ENCODE assay signal across 21 cellular contexts in the genomic region with DNA sequence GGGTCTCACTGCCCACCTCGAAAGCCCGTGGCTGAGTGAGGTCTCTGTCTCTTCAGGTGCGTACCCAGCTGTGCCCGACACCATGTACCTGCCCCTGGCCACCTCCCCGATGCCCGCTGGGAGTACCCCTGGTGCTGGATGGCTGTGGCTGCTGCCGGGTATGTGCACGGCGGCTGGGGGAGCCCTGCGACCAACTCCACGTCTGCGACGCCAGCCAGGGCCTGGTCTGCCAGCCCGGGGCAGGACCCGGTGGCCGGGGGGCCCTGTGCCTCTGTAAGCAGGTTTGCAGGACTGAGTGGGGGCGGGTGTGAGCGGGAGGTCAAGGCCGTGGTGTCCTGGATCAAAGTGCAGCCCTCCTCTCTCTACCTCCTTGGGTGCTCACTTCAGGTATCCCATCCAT. TPM values are rescaled to one million over a fixed set of nuclear protein-coding genes. Genes with fewer than 3 reads are reported as not detected.
DNase-seq lines count a peak whose midpoint lies in the region; ATAC-seq and TF ChIP-seq lines count a peak whose summit lies in the region.
"Had no signal": no experiment of that assay in that cellular context is flagged by ENCODE, and none has a peak within 500 bp of the region (broad histone marks: within the 10 kb centered on the region; RNA-seq: fewer than 3 reads in every experiment).

No MANE protein-coding gene starts in this region.

- CTCF ChIA-PET in SK-N-SH (lab: Yijun Ruan, JAX) = interaction anchor here (1.5 to 10.6 kb wide), 3 partner anchors 10 to 35 kb away, joined by 5 to 79 read pairs (median 10); no protein-coding TSS in a partner anchor

- H4K20me1 ChIP-seq in SK-N-SH (ENCODE audit: insufficient read depth) (no peaks in the 10 kb centered on the region), osteoblast (ENCODE audit: insufficient read depth, low read length) (no peaks in the 10 kb centered on the region)
- H4K20me1 ChIP-seq: BLaER1 had no signal

- H3K9me3 ChIP-seq in SK-N-SH = no peaks in the 10 kb centered on the region
- H3K9me3 ChIP-seq in osteoblast (ENCODE audit: low read depth, low read length) = no peaks in the 10 kb centered on the region
- H3K9me3 ChIP-seq in uterus = no peaks in the 10 kb centered on the region
- H3K9me3 ChIP-seq: BLaER1, psoas muscle had no signal

- H3K4me1 ChIP-seq in SK-N-SH (ENCODE audit: control insufficient read depth in 1 of 2, insufficient read depth in 2 of 2, low read depth in 1 of 2, low read length in 1 of 2) = peaks cover 7 to 19% of the 10 kb centered on the region in 2 experiments; a peak in 3 of 4 replicates
- peaks cover 43% of the 10 kb centered on the region for H3K4me1 ChIP-seq in osteoblast (ENCODE audit: insufficient read depth, low read length)
- H3K4me1 ChIP-seq in uterus = peaks cover 0 to 10% of the 10 kb centered on the region in 2 donors

- POLR2A ChIA-PET in SK-N-SH (lab: Yijun Ruan, JAX) = no interaction called here

- H3K79me2 ChIP-seq in SK-N-SH (ENCODE audit: insufficient read depth) (no peaks in the 10 kb centered on the region), osteoblast (ENCODE audit: insufficient read depth, low read length) (no peaks in the 10 kb centered on the region)

- peak overlapping the region in 1 of 2 experiments; percentile 91; a peak in 3 of 4 replicates for H3K27ac ChIP-seq in SK-N-SH (ENCODE audit: low read depth in 2 of 2, low read length in 1 of 2)
- peak overlapping the region in 54 of 59 donors; percentile 22 to 93 (median 87) for H3K27ac ChIP-seq in dorsolateral prefrontal cortex
- H3K27ac ChIP-seq in osteoblast (ENCODE audit: low read depth, low read length) = peak overlapping the region; percentile 98
- H3K27ac ChIP-seq in uterus = peak overlapping the region; percentile 53 to 68
- H3K27ac ChIP-seq: 22Rv1, BLaER1, psoas muscle had no signal

- WGBS in SK-N-SH (ENCODE audit: low lambda C conversion rate) = 98% methylated on average over 9 of the region's 19 CpGs

- intact Hi-C loops in dorsolateral prefrontal cortex (cut with DNase I) (no loop called here), uterus (cut with DNase I; ENCODE audit: low total_unique reads) (no loop called here)

- no peaks in the 10 kb centered on the region for H3K36me3 ChIP-seq in SK-N-SH (replicated peaks in 1 of 2; ENCODE audit: control insufficient read depth in 1 of 2, insufficient read depth in 2 of 2, low read length in 1 of 2)
- no peaks in the 10 kb centered on the region for H3K36me3 ChIP-seq in osteoblast (ENCODE audit: insufficient read depth, low read length)
- H3K36me3 ChIP-seq in uterus = no peaks in the 10 kb centered on the region
- H3K36me3 ChIP-seq: BLaER1 had no signal

- no peaks in the 10 kb centered on the region for H3K9me2 ChIP-seq in SK-N-SH

- H3K9ac ChIP-seq in SK-N-SH = no peak overlapping the region
- H3K9ac ChIP-seq: BLaER1 had no signal

- no peak for TF ChIP-seq EP300 in SK-N-SH (IDR thresholded peaks at IDR 0.05; ENCODE audit: borderline replicate concordance in 1 of 2, low read depth in 1 of 2, low read length in 1 of 2)

- H3K4me2 ChIP-seq in SK-N-SH (peak overlapping the region; percentile 53; the same call in 1 of the 2 replicates), osteoblast (ENCODE audit: insufficient read depth, low read length) (peak overlapping the region; percentile 77)

- TF ChIP-seq POLR2A in uterus (IDR thresholded peaks at IDR 0.05) = no peak

- H3K27me3 ChIP-seq in SK-N-SH (ENCODE audit: insufficient read depth) (no peaks in the 10 kb centered on the region), dorsolateral prefrontal cortex (no peaks in the 10 kb centered on the region), osteoblast (ENCODE audit: insufficient read depth, low read length) (no peaks in the 10 kb centered on the region), uterus (no peaks in the 10 kb centered on the region)
- H3K27me3 ChIP-seq: BLaER1 had no signal

- DNase-seq in SK-N-SH = no peak
- DNase-seq in dorsolateral prefrontal cortex = no peak
- peak; percentile 62 for DNase-seq in osteoblast (ENCODE audit: insufficient read length, low spot score, missing footprints)
- no peak for DNase-seq in uterus
- DNase-seq in omental fat pad (ENCODE audit: low spot score) = no peak
- no peak for DNase-seq in kidney tubule cell (ENCODE audit: low spot score)
- DNase-seq in cerebellum (ENCODE audit: low spot score) = no peak
- DNase-seq: activated CD4-positive, alpha-beta T cell treated with anti-CD3 and anti-CD28 coated beads, Interleukin-2, amount 10 ng/mL, durations not matched to agents 24 days and 14 days; activated CD8-positive, alpha-beta memory T cell treated with anti-CD3 and anti-CD28 coated beads, Interleukin-2, amount 50 U/mL, for 4 hours; amniotic stem cell; Kasumi-1; NCI-H1092; nephron progenitor cell; stimulated activated CD4-positive, alpha-beta T cell treated with anti-CD3 and anti-CD28 coated beads, Interleukin-12 subunit alpha, Interleukin-12 subunit beta, amount 100 ng/mL, for 4 hours; stimulated activated CD8-positive, alpha-beta memory T cell treated with anti-CD3 and anti-CD28 coated beads, Interleukin-4, amount 100 ng/mL, for 48 hours had no signal

- H2AFZ ChIP-seq in SK-N-SH (ENCODE audit: low read depth) (no peak overlapping the region), osteoblast (ENCODE audit: low read length) (no peak overlapping the region)

- TF ChIP-seq RAD21 in SK-N-SH (IDR thresholded peaks at IDR 0.05; ENCODE audit: low read length) = no peak

- H3K4me3 ChIP-seq in SK-N-SH (ENCODE audit: low read depth in 2 of 2, low read length in 1 of 2) = no peak overlapping the region
- no peak overlapping the region for H3K4me3 ChIP-seq in dorsolateral prefrontal cortex
- no peak overlapping the region for H3K4me3 ChIP-seq in osteoblast (ENCODE audit: insufficient read depth, low read length)
- H3K4me3 ChIP-seq in uterus = no peak overlapping the region
- H3K4me3 ChIP-seq: BLaER1, psoas muscle had no signal

- peaks cover 21% of the 10 kb centered on the region for H3F3A ChIP-seq in SK-N-SH (replicated peaks; ENCODE audit: insufficient read depth)

- no peak for TF ChIP-seq CTCF in SK-N-SH (IDR thresholded peaks at IDR 0.05)
- TF ChIP-seq CTCF in dorsolateral prefrontal cortex (IDR thresholded peaks at IDR 0.05 in 54 of 56, conservative IDR thresholded peaks at IDR 0.05 in 2 of 56; ENCODE audit: low read depth in 1 of 56, partially characterized antibody in 56 of 56) = no peak
- TF ChIP-seq CTCF in osteoblast (IDR thresholded peaks at IDR 0.05; ENCODE audit: extremely low read depth, low read depth, low read length) = no peak
- no peak for TF ChIP-seq CTCF in uterus (IDR thresholded peaks at IDR 0.05)
- no peak for TF ChIP-seq CTCF in omental fat pad (IDR thresholded peaks at IDR 0.05)

- ATAC-seq in SK-N-SH treated with all-trans-retinoic acid at 6 μM for 48 hours = no peak
- no peak for ATAC-seq in omental fat pad (ENCODE audit: low FRiP score)

TF ChIP-seq in SK-N-SH, 30 proteins besides CTCF, POLR2A, EP300 and RAD21 (continues in another document):
- TF ChIP-seq GABPA (IDR thresholded peaks at IDR 0.05; ENCODE audit: low read depth) = no peak
- no peak for TF ChIP-seq TCF12 (IDR thresholded peaks at IDR 0.05)
- no peak for TF ChIP-seq PBX3 (IDR thresholded peaks at IDR 0.05)

TF ChIP-seq in SK-N-SH treated with all-trans-retinoic acid at 6 μM for 48 hours, 23 proteins besides CTCF, POLR2A, EP300 and RAD21 (continues in another document):
- TF ChIP-seq TSHZ2 (CRISPR knock-in tag; IDR thresholded peaks at IDR 0.05) (no peak), SNAI2 (CRISPR knock-in tag; IDR thresholded peaks at IDR 0.05) (no peak), ZNF565 (CRISPR knock-in tag; conservative IDR thresholded peaks at IDR 0.05; ENCODE audit: low read depth) (no peak), ISL1 (CRISPR knock-in tag; IDR thresholded peaks at IDR 0.05) (no peak), ZFP3 (CRISPR knock-in tag; IDR thresholded peaks at IDR 0.05) (no peak), ZFP30 (CRISPR knock-in tag; IDR thresholded peaks at IDR 0.05) (no peak), ZC3H10 (CRISPR knock-in tag; IDR thresholded peaks at IDR 0.05) (no peak)

RNA-seq across cellular contexts. Expression of gene CCN5, which starts 4.7 kb away (rescaled TPM):
- 0.05 TPM in 2 replicates for polyA plus RNA-seq in SK-N-SH (2012; rRNA removed)
- 0.08 and 0.17 TPM in 2 replicates for polyA plus RNA-seq in SK-N-SH (2012; cell fraction: cytosol; rRNA removed)
- polyA plus RNA-seq in SK-N-SH (2012; cell fraction: nucleus; rRNA removed) = 0.20 and 0.25 TPM in 2 replicates
- 1 to 10 TPM in 81 of 120 experiments, under 1 TPM in 37, not detected in 2; 0.28 to 7.0 (median 1.4) TPM for total RNA-seq in dorsolateral prefrontal cortex
- 520 and 687 TPM in 2 replicates for total RNA-seq in osteoblast
- total RNA-seq in uterus = 10 to 100 TPM in 3 of 4 donors, not detected in 1; 19.4 to 47.9 (median 29.7) TPM
- 10 to 100 TPM; 25.9 to 81.7 (median 61.3) TPM for total RNA-seq in omental fat pad
- not detected for total RNA-seq in cerebellum
- total RNA-seq: activated CD4-positive, alpha-beta T cell treated with anti-CD3 and anti-CD28 coated beads, Interleukin-2, amount 10 ng/mL, durations not matched to agents 24 days and 14 days; HT1080; mesothelial cell of epicardium had no signal

RNA-seq across cellular contexts. Expression of gene KCNK15, which starts 25.8 kb away (rescaled TPM):
- 0.02 and 0.10 TPM in 2 replicates for polyA plus RNA-seq in SK-N-SH (2012; rRNA removed)
- polyA plus RNA-seq in SK-N-SH (2012; cell fraction: cytosol; rRNA removed) = 0.01 TPM in 2 replicates
- 0.05 and 0.08 TPM in 2 replicates for polyA plus RNA-seq in SK-N-SH (2012; cell fraction: nucleus; rRNA removed)
- total RNA-seq in dorsolateral prefrontal cortex (1 to 10 TPM in 5 of 120 experiments, under 1 TPM in 98, not detected in 17; 0.17 to 1.8 (median 0.44) TPM), osteoblast (81.3 and 121 TPM in 2 replicates), uterus (1 to 10 TPM in 3 of 4 donors, under 1 TPM in 1; 0.26 to 4.4 (median 2.0) TPM), omental fat pad (10 to 100 TPM in 1 of 4 donors, 1 to 10 TPM in 3; 6.3 to 10.0 (median 9.0) TPM), cerebellum (0.27 TPM)
- total RNA-seq: HT1080 had no signal
